Comparison of ENCODE assay signal across 8 cellular contexts in the genomic region with DNA sequence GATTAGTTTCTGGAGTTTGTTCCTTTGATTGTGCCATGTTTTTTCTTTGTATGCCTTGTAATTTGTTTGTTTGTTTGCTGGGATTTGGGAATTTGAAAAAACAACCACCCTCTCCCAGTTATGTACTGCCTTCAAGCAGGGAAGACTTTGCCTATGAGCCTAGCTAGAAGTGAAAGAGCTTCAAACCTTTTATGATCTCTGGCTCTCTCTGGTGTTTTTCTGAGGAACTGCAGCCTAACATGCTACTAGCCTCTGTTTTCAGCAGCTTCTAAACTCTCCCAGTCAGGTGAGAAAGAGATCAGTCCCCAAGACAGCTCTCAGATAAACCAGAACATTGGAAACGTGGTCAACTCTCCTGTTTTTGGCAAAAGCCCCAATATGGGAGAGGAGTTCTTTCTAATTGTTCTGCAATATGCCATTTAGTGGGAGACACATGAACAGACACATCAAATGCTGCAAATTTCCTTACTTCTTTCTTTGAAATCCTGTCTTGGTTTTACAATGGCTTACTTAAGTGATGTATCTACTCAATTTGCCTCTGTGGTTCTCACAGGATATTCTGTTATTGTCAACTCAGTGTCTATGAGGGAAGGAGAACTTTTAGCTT. TPM values are rescaled to one million over a fixed set of nuclear protein-coding genes. Genes with fewer than 3 reads are reported as not detected.
DNase-seq lines count a peak whose midpoint lies in the region; ATAC-seq, FAIRE-seq and TF ChIP-seq lines count a peak whose summit lies in the region.

No MANE protein-coding gene starts in this region.

- no peaks in the 10 kb centered on the region for H3K9me3 Mint-ChIP-seq in activated naive CD4-positive, alpha-beta T cell treated with anti-CD3 and anti-CD28 coated beads, Interleukin-2, amount 50 U/mL, for 72 hours

- in situ Hi-C loops in HAP-1 (cut with MboI; ENCODE audit: low sequenced_read_pairs) (no loop called here), gastrocnemius medialis (cut with MboI; ENCODE audit: low sequenced_read_pairs in 4 of 4) (loop anchor here in 3 of 4 donors (5.0 kb wide), 3 partner anchors 38 to 148 kb away; no protein-coding TSS in a partner anchor)

- no peak for FAIRE-seq in RCC 7860 (lab: Jason Lieb, UNC)

- ATAC-seq in activated naive CD4-positive, alpha-beta T cell treated with anti-CD3 and anti-CD28 coated beads, Interleukin-2, amount 50 U/mL, for 72 hours = peak; percentile 66 to 79
- ATAC-seq in left cardiac atrium (peak; percentile 82 to 84), gastrocnemius medialis (peak; percentile 91)

- no peak overlapping the region for H3K27ac Mint-ChIP-seq in activated naive CD4-positive, alpha-beta T cell treated with anti-CD3 and anti-CD28 coated beads, Interleukin-2, amount 50 U/mL, for 72 hours

- H3K4me3 ChIP-seq in HAP-1 (no peak overlapping the region), LNCaP clone FGC (ENCODE audit: low read depth, low read length) (no peak overlapping the region), gastrocnemius medialis (no peak overlapping the region)

- no peaks in the 10 kb centered on the region; the same call in 1 of the 2 replicates for H3K36me3 ChIP-seq in HAP-1 (replicated peaks)
- no peaks in the 10 kb centered on the region for H3K36me3 ChIP-seq in gastrocnemius medialis

- no peaks in the 10 kb centered on the region; the same call in 1 of the 2 replicates for H3K9me3 ChIP-seq in HAP-1
- no peaks in the 10 kb centered on the region for H3K9me3 ChIP-seq in gastrocnemius medialis

- H3K4me1 ChIP-seq in HAP-1 (no peaks in the 10 kb centered on the region), gastrocnemius medialis (no peaks in the 10 kb centered on the region)

- intact Hi-C loops in left cardiac atrium (cut with DNase I) = loop anchor here (1.0 to 5.0 kb wide), 4 partner anchors 38 to 149 kb away; no protein-coding TSS in a partner anchor
- intact Hi-C loops in gastrocnemius medialis (cut with DNase I; ENCODE audit: low total_unique reads) = loop anchor here (1.0 kb wide), 3 partner anchors 38 to 149 kb away; no protein-coding TSS in a partner anchor

- H3K27ac ChIP-seq in gastrocnemius medialis = no peak overlapping the region

- H3K36me3 Mint-ChIP-seq in activated naive CD4-positive, alpha-beta T cell treated with anti-CD3 and anti-CD28 coated beads, Interleukin-2, amount 50 U/mL, for 72 hours = no peaks in the 10 kb centered on the region

- no peak for TF ChIP-seq POLR2A in gastrocnemius medialis (IDR thresholded peaks at IDR 0.05)

- TF ChIP-seq CTCF in LNCaP clone FGC (IDR thresholded peaks at IDR 0.05; ENCODE audit: control insufficient read depth, extremely low read depth, insufficient read depth) (peak; percentile 77), gastrocnemius medialis (IDR thresholded peaks at IDR 0.05 in 4 of 5, conservative IDR thresholded peaks at IDR 0.05 in 1 of 5) (peak; percentile 78 to 91 (median 86))

- DNase-seq in NCI-H1436 (lab: John Stamatoyannopoulos, UW) = peak; percentile 45
- DNase-seq in NCI-H1436 treated with DMSO at 0.1 percent for 48 hours (lab: John Stamatoyannopoulos, UW) = no peak
- peak; percentile 61 to 72 for DNase-seq in HAP-1 (ENCODE audit: low spot score in 2 of 2)
- peak; percentile 53 for DNase-seq in LNCaP clone FGC (ENCODE audit: low read depth)
- DNase-seq in RCC 7860 (ENCODE audit: low spot score) = peak; percentile 29
- peak in 1 of 2 donors; percentile 57 for DNase-seq in activated naive CD4-positive, alpha-beta T cell treated with anti-CD3 and anti-CD28 coated beads, Interleukin-2, amount 50 U/mL, for 72 hours (ENCODE audit: low spot score in 2 of 2)
- DNase-seq in left cardiac atrium = no peak
- DNase-seq in gastrocnemius medialis = peak in 1 of 2 donors; percentile 25

- H3K27me3 ChIP-seq in HAP-1 (ENCODE audit: low read depth) (peaks cover 7% of the 10 kb centered on the region), gastrocnemius medialis (no peaks in the 10 kb centered on the region)

RNA-seq across cellular contexts. Expression of gene SERINC1, which starts 58.9 kb away (rescaled TPM):
- 10 to 100 TPM; 41.0 to 51.5 TPM for total RNA-seq in activated naive CD4-positive, alpha-beta T cell treated with anti-CD3 and anti-CD28 coated beads, Interleukin-2, amount 50 U/mL, for 72 hours
- total RNA-seq in left cardiac atrium (100 to 1,000 TPM; 156 to 191 TPM), gastrocnemius medialis (100 to 1,000 TPM; 161 to 273 (median 198) TPM)

Comparison
In these comparisons a context has a peak if more than half of its experiments do, and no peak if none do; other contexts are left out.
1. DNase-seq: peak in NCI-H1436 (single experiment), HAP-1 (2 of 2), LNCaP clone FGC (single experiment) and RCC 7860 (single experiment); none in NCI-H1436 treated with DMSO at 0.1 percent for 48 hours (single experiment) and left cardiac atrium (single experiment).
2. Peak in every context shown above with its lines, with median percentiles within 50 percentile points of each other: ATAC-seq.